Comparison of ENCODE assay signal across 22 cellular contexts in genomic region chr11:38014405-38014804, GRCh38.
DNase-seq lines count a peak whose midpoint lies in the region; ATAC-seq and TF ChIP-seq lines count a peak whose summit lies in the region.
"Had no signal": no experiment of that assay in that cellular context is flagged by ENCODE, and none has a peak within 500 bp of the region (broad histone marks: within the 10 kb centered on the region; RNA-seq: fewer than 3 reads in every experiment).

No MANE protein-coding gene starts in this region.

- ATAC-seq in GM18873 (IDR thresholded peaks at IDR 0.05; ENCODE audit: low FRiP score, unreplicated experiment) (no peak), GM19397 (IDR thresholded peaks at IDR 0.05; ENCODE audit: unreplicated experiment) (no peak)
- ATAC-seq: effector memory CD8-positive, alpha-beta T cell; foreskin keratinocyte; GM12878 had no signal

- H3K79me2 ChIP-seq in fibroblast of lung (ENCODE audit: control insufficient read depth, insufficient read depth, low read length) = no peaks in the 10 kb centered on the region

- POLR2A ChIA-PET in BJ (lab: Charles Lee) = no interaction called here

- no peak overlapping the region for H3K27ac ChIP-seq in fibroblast of lung (ENCODE audit: insufficient read depth, low read length)
- H3K27ac ChIP-seq: foreskin keratinocyte had no signal

- TF ChIP-seq CTCF in BJ (IDR thresholded peaks at IDR 0.05; ENCODE audit: insufficient read depth, low read depth, low read length) = no peak
- TF ChIP-seq CTCF in fibroblast of lung (conservative IDR thresholded peaks at IDR 0.05 in 1 of 2, IDR thresholded peaks at IDR 0.05 in 1 of 2; ENCODE audit: low read depth in 1 of 2, low read length in 2 of 2) = no peak

- no peak overlapping the region for H3K4me3 ChIP-seq in BJ (ENCODE audit: low read depth, low read length)
- H3K4me3 ChIP-seq in fibroblast of lung (replicated peaks in 1 of 4; ENCODE audit: control extremely low read depth in 1 of 4, insufficient read depth in 1 of 4, low read depth in 3 of 4, low read length in 4 of 4) = no peak overlapping the region
- H3K4me3 ChIP-seq: GM12878 had no signal

- peak; percentile 35 for DNase-seq in BJ (ENCODE audit: low read depth)
- peak; percentile 12 to 57 for DNase-seq in NCI-H446 (lab: John Stamatoyannopoulos, UW)
- peak; percentile 68 to 94 for DNase-seq in fibroblast of lung (ENCODE audit: low read depth in 2 of 2)
- peak; percentile 23 for DNase-seq in myocyte (ENCODE audit: low read depth)
- DNase-seq in SKM-1 treated with dmso at 0.1 percent for 144 hours (lab: John Stamatoyannopoulos, UW; ENCODE audit: unreplicated experiment) = no peak
- no peak for DNase-seq in stimulated activated CD4-positive, alpha-beta T cell treated with anti-CD3 and anti-CD28 coated beads, Interleukin-15, amount 100 ng/mL, for 24 hours
- DNase-seq: activated CD4-positive, alpha-beta T cell treated with anti-CD3 and anti-CD28 coated beads, Interleukin-2, amount 10 ng/mL, durations not matched to agents 24 days and 14 days; activated naive CD4-positive, alpha-beta T cell treated with anti-CD3 and anti-CD28 coated beads, Interleukin-2, amount 10 ng/mL, durations not matched to agents 7 days and 5 days; activated T-cell treated with anti-CD3 and anti-CD28 coated beads for 4 hours; central memory CD4-positive, alpha-beta T cell; effector memory CD8-positive, alpha-beta T cell; foreskin keratinocyte; GOT3; Kasumi-1; NCI-H1694 treated with DMSO at 0.1 percent for 48 hours; NCI-H510A treated with DMSO at 0.1 percent for 48 hours; nephron progenitor cell; OCI-M1; stimulated activated CD4-positive, alpha-beta T cell treated with anti-CD3 and anti-CD28 coated beads, Interleukin-2, amount 100 ng/mL, for 24 hours had no signal

- H2AFZ ChIP-seq in fibroblast of lung (ENCODE audit: low read length) = no peak overlapping the region

- CTCF ChIA-PET in BJ (lab: Yijun Ruan, JAX) = interaction anchor here (0.6 kb wide), 1 partner anchor 777 kb away, joined by 4 read pairs; no protein-coding TSS in a partner anchor

- no peaks in the 10 kb centered on the region for H3K4me1 ChIP-seq in fibroblast of lung (ENCODE audit: control insufficient read depth, extremely low read depth, insufficient read depth, low read length)
- H3K4me1 ChIP-seq: foreskin keratinocyte had no signal

- H3K36me3 ChIP-seq in BJ (ENCODE audit: control insufficient read depth, insufficient read depth, low read length) (no peaks in the 10 kb centered on the region), fibroblast of lung (ENCODE audit: control insufficient read depth, insufficient read depth, low read length) (no peaks in the 10 kb centered on the region)

- H3K9me3 ChIP-seq in fibroblast of lung (ENCODE audit: control insufficient read depth, insufficient read depth, low read depth, low read length) = no peaks in the 10 kb centered on the region

- H3K4me2 ChIP-seq in fibroblast of lung (ENCODE audit: extremely low read depth, insufficient read depth, low read length) = no peak overlapping the region

- no peak overlapping the region for H3K9ac ChIP-seq in fibroblast of lung (ENCODE audit: insufficient read depth, low read length)

- H3K27me3 ChIP-seq in BJ (ENCODE audit: control insufficient read depth, insufficient read depth, low read length) (no peaks in the 10 kb centered on the region), fibroblast of lung (ENCODE audit: control insufficient read depth, insufficient read depth, low read length) (no peaks in the 10 kb centered on the region)
- H3K27me3 ChIP-seq: foreskin keratinocyte had no signal

- no peaks in the 10 kb centered on the region for H4K20me1 ChIP-seq in fibroblast of lung (ENCODE audit: control insufficient read depth, extremely low read depth, insufficient read depth, low read length)

Comparison
In these comparisons a context has a peak if more than half of its experiments do, and no peak if none do; other contexts are left out.
1. DNase-seq: peak in BJ (single experiment), NCI-H446 (2 of 2), fibroblast of lung (2 of 2) and myocyte (single experiment); none in SKM-1 treated with dmso at 0.1 percent for 144 hours (single experiment) and stimulated activated CD4-positive, alpha-beta T cell treated with anti-CD3 and anti-CD28 coated beads, Interleukin-15, amount 100 ng/mL, for 24 hours (single experiment).